20 cellular contexts compared by ENCODE assay signal in the genomic region with DNA sequence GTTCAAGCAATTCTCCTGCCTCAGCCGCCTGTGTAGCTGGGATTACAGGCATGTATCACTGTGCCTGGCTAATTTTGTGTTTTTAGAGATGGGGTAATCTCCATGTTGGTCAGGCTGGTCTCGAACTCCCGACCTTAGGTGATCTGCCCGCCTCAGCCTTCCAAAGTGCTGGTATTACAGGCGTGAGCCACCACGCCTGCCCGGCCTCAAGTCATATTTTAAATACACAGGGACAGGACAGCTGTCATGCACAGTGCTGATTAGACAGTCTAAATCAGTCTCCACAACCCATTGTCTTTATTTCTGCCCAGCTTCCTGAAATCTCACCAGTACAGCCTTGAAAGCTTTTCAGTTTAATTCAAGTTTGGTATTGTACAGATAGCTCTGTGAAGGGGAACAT.
"Had no signal": no experiment of that assay in that cellular context is flagged by ENCODE, and none has a peak within 500 bp of the region (broad histone marks: within the 10 kb centered on the region; RNA-seq: fewer than 3 reads in every experiment).

No MANE protein-coding gene starts in this region.

- H3K27ac Mint-ChIP-seq: activated T-helper 1 cell treated with anti-CD3 and anti-CD28 coated beads, Interleukin-12 subunit alpha, Interleukin-12 subunit beta, Interleukin-2, Interleukin-4 antibody, amounts not matched to agents 30 ng/mL and 10 ng/mL and 1 ng/mL, durations not matched to agents 14 hours and 24 hours and 36 hours; nephron progenitor cell; stimulated activated memory B cell treated with anti-CD40 and anti-IgM and Interleukin-4, amounts not matched to agents 10 μg/mL and 1 μg/mL and 100 μg/mL, for 72 hours; T-helper 1 cell treated with Interleukin-12 subunit alpha and Interleukin-12 subunit beta and Interleukin-4 antibody, amounts not matched to agents 30 μg/mL and 1 μg/mL, for 36 hours; WTC11 had no signal

- DNase-seq: activated CD4-positive, alpha-beta T cell treated with anti-CD3 and anti-CD28 coated beads, Interleukin-2, amount 50 U/mL, for 48 hours; activated gamma-delta T cell treated with Interleukin-2 at 50 U/mL for 16 hours; anterior cingulate cortex; body of pancreas; effector memory CD4-positive, alpha-beta T cell; foreskin keratinocyte; kidney; lower lobe of right lung; nephron progenitor cell; pancreas; psoas muscle; right cardiac atrium; stimulated activated CD4-positive, alpha-beta T cell treated with anti-CD3 and anti-CD28 coated beads, Interleukin-12 subunit alpha, Interleukin-12 subunit beta, amount 100 ng/mL, for 4 hours; T1000; transverse colon had no signal

- H3K27ac ChIP-seq: body of pancreas, cardiac muscle cell, foreskin keratinocyte, lower lobe of right lung, pancreas, psoas muscle, transverse colon had no signal

- H3K4me3 Mint-ChIP-seq: activated T-helper 1 cell treated with anti-CD3 and anti-CD28 coated beads, Interleukin-12 subunit alpha, Interleukin-12 subunit beta, Interleukin-2, Interleukin-4 antibody, amounts not matched to agents 30 ng/mL and 10 ng/mL and 1 ng/mL, durations not matched to agents 14 hours and 24 hours and 36 hours; nephron progenitor cell; stimulated activated memory B cell treated with anti-CD40 and anti-IgM and Interleukin-4, amounts not matched to agents 10 μg/mL and 1 μg/mL and 100 μg/mL, for 72 hours; T-helper 1 cell treated with Interleukin-12 subunit alpha and Interleukin-12 subunit beta and Interleukin-4 antibody, amounts not matched to agents 30 μg/mL and 1 μg/mL, for 36 hours; WTC11 had no signal

- H3K27me3 Mint-ChIP-seq: stimulated activated memory B cell treated with anti-CD40 and anti-IgM and Interleukin-4, amounts not matched to agents 10 μg/mL and 1 μg/mL and 100 μg/mL, for 72 hours had no signal

- H3K9me3 ChIP-seq: body of pancreas, lower lobe of right lung, pancreas, psoas muscle, transverse colon had no signal

- H3K27me3 ChIP-seq: body of pancreas, cardiac muscle cell, foreskin keratinocyte, pancreas, transverse colon had no signal

- H3K36me3 Mint-ChIP-seq: WTC11 had no signal

- H3K9me3 Mint-ChIP-seq: activated T-helper 1 cell treated with anti-CD3 and anti-CD28 coated beads, Interleukin-12 subunit alpha, Interleukin-12 subunit beta, Interleukin-2, Interleukin-4 antibody, amounts not matched to agents 30 ng/mL and 10 ng/mL and 1 ng/mL, durations not matched to agents 14 hours and 24 hours and 36 hours; nephron progenitor cell; stimulated activated memory B cell treated with anti-CD40 and anti-IgM and Interleukin-4, amounts not matched to agents 10 μg/mL and 1 μg/mL and 100 μg/mL, for 72 hours; T-helper 1 cell treated with Interleukin-12 subunit alpha and Interleukin-12 subunit beta and Interleukin-4 antibody, amounts not matched to agents 30 μg/mL and 1 μg/mL, for 36 hours; WTC11 had no signal

- ATAC-seq: body of pancreas; foreskin keratinocyte; lower lobe of right lung; pancreas; psoas muscle; right cardiac atrium; stimulated activated memory B cell treated with anti-CD40 and anti-IgM and Interleukin-4, amounts not matched to agents 10 μg/mL and 1 μg/mL and 100 μg/mL, for 72 hours; WTC11 had no signal
